13 cellular contexts compared by ENCODE assay signal in the genomic region with DNA sequence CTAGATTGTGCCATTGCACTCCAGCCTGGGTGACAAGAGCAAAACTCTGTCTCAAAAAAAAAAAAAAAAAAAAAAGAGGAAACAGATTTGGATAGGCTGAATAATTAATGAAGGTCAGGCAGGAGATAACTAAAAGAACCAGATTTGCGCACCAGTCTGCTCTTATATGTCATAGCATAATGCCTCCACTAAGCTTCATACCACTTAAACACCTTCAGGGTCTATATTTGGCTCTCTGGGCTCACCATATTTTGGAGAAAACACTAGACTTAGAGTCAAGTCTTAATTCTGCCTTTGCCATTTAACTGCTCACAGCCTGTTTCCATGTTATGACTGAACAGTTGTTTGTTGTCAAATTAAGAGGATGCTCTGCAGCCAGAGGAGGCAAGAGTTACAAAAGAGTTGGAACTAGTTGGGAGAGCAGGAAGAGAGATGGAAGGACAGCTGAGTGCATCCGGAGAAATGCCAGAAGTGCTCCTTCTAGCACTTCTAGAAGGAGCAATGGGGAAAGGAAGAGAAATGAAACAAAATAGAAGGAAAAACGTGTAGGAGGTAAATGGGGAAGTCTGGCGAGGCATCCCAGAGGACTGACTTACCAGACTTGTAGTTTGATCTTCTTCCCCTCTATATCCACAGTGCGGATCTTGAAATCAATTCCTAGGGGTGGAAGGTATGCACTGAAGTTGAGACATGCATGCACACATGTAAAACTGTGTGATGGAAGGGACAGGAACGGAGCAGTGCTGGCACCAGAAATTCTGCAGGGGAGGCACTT. TPM values are rescaled to one million over a fixed set of nuclear protein-coding genes. Genes with fewer than 3 reads are reported as not detected.
A peak's percentile ranks its signal among the peaks of the same experiment; 100 is the strongest.
DNase-seq lines count a peak whose midpoint lies in the region; ATAC-seq, FAIRE-seq and TF ChIP-seq lines count a peak whose summit lies in the region.
"Had no signal": no experiment of that assay in that cellular context is flagged by ENCODE, and none has a peak within 500 bp of the region (broad histone marks: within the 10 kb centered on the region; RNA-seq: fewer than 3 reads in every experiment).

No MANE protein-coding gene starts in this region.

- no peaks in the 10 kb centered on the region for H3K36me3 ChIP-seq in PC-3 (ENCODE audit: low read depth, low read length)
- H3K36me3 ChIP-seq in esophagus squamous epithelium: peaks cover 0 to 40% (median 8%) of the 10 kb centered on the region in 3 donors
- peaks cover 3% of the 10 kb centered on the region for H3K36me3 ChIP-seq in rectal smooth muscle tissue (ENCODE audit: control insufficient read depth, insufficient read depth, low read length)
- no peaks in the 10 kb centered on the region for H3K36me3 ChIP-seq in small intestine (ENCODE audit: control insufficient read depth in 2 of 2, insufficient read depth in 2 of 2, low read length in 2 of 2)

- no peaks in the 10 kb centered on the region for H4K20me1 ChIP-seq in PC-3 (ENCODE audit: low read length)

- H3K4me2 ChIP-seq in PC-3 (ENCODE audit: low read length): peak overlapping the region; percentile 93
- H3K4me2 ChIP-seq: KMS-11 had no signal

- peaks cover 45% of the 10 kb centered on the region for H3K4me1 Mint-ChIP-seq in CD14-positive monocyte

- H3K4me1 ChIP-seq in PC-3 (ENCODE audit: insufficient read depth, low read length): peaks cover 19% of the 10 kb centered on the region
- H3K4me1 ChIP-seq in esophagus squamous epithelium: peaks cover 4 to 33% (median 18%) of the 10 kb centered on the region in 3 donors
- H3K4me1 ChIP-seq in rectal smooth muscle tissue (ENCODE audit: control insufficient read depth, insufficient read depth, low read length): peaks cover 7% of the 10 kb centered on the region
- no peaks in the 10 kb centered on the region for H3K4me1 ChIP-seq in small intestine (ENCODE audit: control insufficient read depth in 2 of 2, insufficient read depth in 1 of 2, low read depth in 1 of 2, low read length in 1 of 2)

- POLR2A ChIA-PET in PC-3 (lab: Charles Lee; ENCODE audit: unreplicated experiment): no interaction called here

- intact Hi-C loops in CD14-positive monocyte (cut with micrococcal nuclease) (no loop called here), PC-3 (cut with micrococcal nuclease) (no loop called here), esophagus squamous epithelium (cut with DNase I) (loop anchor here (10.0 kb wide), 1 partner anchor 310 kb away; a partner anchor contains a TSS)

- no peaks in the 10 kb centered on the region for H3K9me2 ChIP-seq in PC-3 (replicated peaks; ENCODE audit: low read length)

- no peak for ATAC-seq in PC-3
- ATAC-seq in HG03432 (IDR thresholded peaks at IDR 0.05; ENCODE audit: unreplicated experiment): no peak

- no peak overlapping the region for H2AFZ ChIP-seq in PC-3 (ENCODE audit: low read length)

- CTCF ChIA-PET in PC-3 (lab: Charles Lee): no interaction called here

- peaks cover 0 to 2% (median 0%) of the 10 kb centered on the region in 7 donors for H3K9me3 Mint-ChIP-seq in CD14-positive monocyte

- no TSS peak for BruUV-seq in PC-3 (replicated peaks; lab: Mats Ljungman, UMichigan)

- no peaks in the 10 kb centered on the region for H3K36me3 Mint-ChIP-seq in CD14-positive monocyte

- TF ChIP-seq POLR2A in esophagus squamous epithelium (IDR thresholded peaks at IDR 0.05): no peak

- H3K4me3 ChIP-seq in PC-3 (ENCODE audit: low read length) (0 out of 2 replicates have a peak overlapping the region, but pooled peaks have one; percentile 74), esophagus squamous epithelium (peak overlapping the region in 3 of 4 donors; percentile 64 to 75 (median 72)), rectal smooth muscle tissue (ENCODE audit: low read length) (peak overlapping the region; percentile 45), small intestine (ENCODE audit: low read depth in 1 of 2, low read length in 2 of 2) (no peak overlapping the region)

- H3K27ac Mint-ChIP-seq in CD14-positive monocyte: peak overlapping the region in 5 of 7 donors; percentile 1 to 78 (median 38)

- peaks cover 0 to 6% (median 2%) of the 10 kb centered on the region in 3 donors for H3K27me3 Mint-ChIP-seq in CD14-positive monocyte (ENCODE audit: low read depth in 3 of 3)

- peaks cover 15% of the 10 kb centered on the region for H3K79me2 ChIP-seq in PC-3 (ENCODE audit: low read length)

- peak overlapping the region in 1 of 2 donors; percentile 11 for H3K4me3 Mint-ChIP-seq in CD14-positive monocyte

- no peak for TF ChIP-seq CTCF in CD14-positive monocyte (IDR thresholded peaks at IDR 0.05)
- no peak for TF ChIP-seq CTCF in PC-3 (conservative IDR thresholded peaks at IDR 0.05; ENCODE audit: low read depth, low read length)
- TF ChIP-seq CTCF in esophagus squamous epithelium (IDR thresholded peaks at IDR 0.05): no peak

- WGBS in esophagus squamous epithelium, 2 donors: 67 to 68% methylated on average over 6 of the region's 6 CpGs
- WGBS in small intestine, 3 donors: 56 to 86% (median 80%) methylated on average over 6 of the region's 6 CpGs

- no peak for FAIRE-seq in small intestine (lab: Jason Lieb, UNC)

- H3K27me3 ChIP-seq in PC-3 (ENCODE audit: low read length) (no peaks in the 10 kb centered on the region), esophagus squamous epithelium (no peaks in the 10 kb centered on the region), rectal smooth muscle tissue (ENCODE audit: control insufficient read depth, insufficient read depth, low read length) (no peaks in the 10 kb centered on the region), small intestine (ENCODE audit: control insufficient read depth in 2 of 2, insufficient read depth in 2 of 2, low read length in 2 of 2) (no peaks in the 10 kb centered on the region)

- peaks cover 4% of the 10 kb centered on the region for H3F3A ChIP-seq in PC-3 (ENCODE audit: low read length, unreplicated experiment)

- H3K27ac ChIP-seq in PC-3 (ENCODE audit: low read length) (no peak overlapping the region), esophagus squamous epithelium (peak overlapping the region in 3 of 4 donors; percentile 83 to 97 (median 89)), rectal smooth muscle tissue (ENCODE audit: low read depth, low read length) (no peak overlapping the region), small intestine (ENCODE audit: low read depth in 1 of 2, low read length in 1 of 2) (peak overlapping the region in 1 of 2 donors; percentile 38)
- H3K27ac ChIP-seq: KMS-11 had no signal

- H3K9me3 ChIP-seq in PC-3 (ENCODE audit: low read length): no peaks in the 10 kb centered on the region
- H3K9me3 ChIP-seq in esophagus squamous epithelium: no peaks in the 10 kb centered on the region
- no peaks in the 10 kb centered on the region for H3K9me3 ChIP-seq in small intestine (ENCODE audit: control insufficient read depth, low read depth)

- DNase-seq in CD14-positive monocyte (ENCODE audit: low spot score) (no peak), PC-3 (no peak), esophagus squamous epithelium (lab: John Stamatoyannopoulos, UW) (no peak), small intestine (no peak), activated gamma-delta T cell (lab: John Stamatoyannopoulos, UW) (no peak)
- no peak for DNase-seq in stimulated activated CD4-positive, alpha-beta T cell treated with anti-CD3 and anti-CD28 coated beads, Interleukin-2, amount 100 ng/mL, for 48 hours
- DNase-seq: activated effector memory CD4-positive, alpha-beta T cell treated with Interleukin-2 at 50 U/mL for 16 hours; midbrain; NCI-H774; stimulated activated CD4-positive, alpha-beta T cell treated with anti-CD3 and anti-CD28 coated beads, Interleukin-1b, Interleukin-23, amount 100 ng/mL, for 48 hours had no signal

- H3K9ac ChIP-seq in PC-3 (ENCODE audit: low read length) (no peak overlapping the region), rectal smooth muscle tissue (ENCODE audit: low read length) (no peak overlapping the region)
- H3K9ac ChIP-seq: KMS-11 had no signal

RNA-seq across cellular contexts. Expression of a gene that starts 1.8 kb away (rescaled TPM):
- polyA plus RNA-seq in CD14-positive monocyte (1 to 10 TPM; 3.9 to 5.1 TPM), small intestine (100 to 1,000 TPM; 125 to 179 (median 147) TPM)
- total RNA-seq in PC-3 (2014; rRNA removed) (41.2 and 42.3 TPM in 2 replicates), esophagus squamous epithelium (10 to 100 TPM; 24.1 to 45.8 (median 35.5) TPM)

RNA-seq across cellular contexts. Expression of a gene that starts 6.2 kb away (rescaled TPM):
- 1,000 to 10,000 TPM; 4,186 to 4,309 TPM for polyA plus RNA-seq in CD14-positive monocyte
- 1,964 and 2,544 TPM in 2 replicates for total RNA-seq in PC-3 (2014; rRNA removed)
- 1,000 to 10,000 TPM in 3 of 4 donors, 100 to 1,000 TPM in 1; 688 to 4,009 (median 2,458) TPM for total RNA-seq in esophagus squamous epithelium
- polyA plus RNA-seq in small intestine: over 10,000 TPM in 2 of 3 donors, 1,000 to 10,000 TPM in 1; 7,600 to 13,657 (median 11,449) TPM

RNA-seq across cellular contexts. Expression of a gene that starts 6.8 kb away (rescaled TPM):
- polyA plus RNA-seq in CD14-positive monocyte: 100 to 1,000 TPM; 312 to 391 TPM
- 377 and 388 TPM in 2 replicates for total RNA-seq in PC-3 (2014; rRNA removed)
- total RNA-seq in esophagus squamous epithelium: 100 to 1,000 TPM; 144 to 225 (median 204) TPM
- polyA plus RNA-seq in small intestine: 100 to 1,000 TPM; 230 to 307 (median 244) TPM

RNA-seq across cellular contexts. Expression of a gene that starts 16.6 kb away (rescaled TPM):
- polyA plus RNA-seq in CD14-positive monocyte: 1 to 10 TPM; 5.0 to 6.8 TPM
- total RNA-seq in PC-3 (2014; rRNA removed): 22.9 and 28.7 TPM in 2 replicates
- 10 to 100 TPM in 1 of 4 donors, 1 to 10 TPM in 3; 3.7 to 14.4 (median 8.1) TPM for total RNA-seq in esophagus squamous epithelium
- 10 to 100 TPM in 1 of 3 donors, 1 to 10 TPM in 2; 5.8 to 16.9 (median 6.5) TPM for polyA plus RNA-seq in small intestine

RNA-seq across cellular contexts. Expression of a gene that starts 21.0 kb away (rescaled TPM):
- polyA plus RNA-seq in CD14-positive monocyte (10 to 100 TPM; 82.1 to 83.1 TPM), small intestine (10 to 100 TPM; 23.7 to 89.9 (median 40.8) TPM)
- total RNA-seq in PC-3 (2014; rRNA removed) (201 and 224 TPM in 2 replicates), esophagus squamous epithelium (10 to 100 TPM; 42.5 to 74.2 (median 58.8) TPM)

Comparison
In these comparisons a context has a peak if more than half of its experiments do, and no peak if none do; other contexts are left out.
1. H3K27ac ChIP-seq: peak in esophagus squamous epithelium (3 of 4); none in PC-3 (single experiment) and rectal smooth muscle tissue (single experiment).
2. H3K4me3 ChIP-seq: peak in PC-3 (single experiment), esophagus squamous epithelium (3 of 4) and rectal smooth muscle tissue (single experiment); none in small intestine (0 of 2).